8 cellular contexts compared by ENCODE assay signal in the genomic region with DNA sequence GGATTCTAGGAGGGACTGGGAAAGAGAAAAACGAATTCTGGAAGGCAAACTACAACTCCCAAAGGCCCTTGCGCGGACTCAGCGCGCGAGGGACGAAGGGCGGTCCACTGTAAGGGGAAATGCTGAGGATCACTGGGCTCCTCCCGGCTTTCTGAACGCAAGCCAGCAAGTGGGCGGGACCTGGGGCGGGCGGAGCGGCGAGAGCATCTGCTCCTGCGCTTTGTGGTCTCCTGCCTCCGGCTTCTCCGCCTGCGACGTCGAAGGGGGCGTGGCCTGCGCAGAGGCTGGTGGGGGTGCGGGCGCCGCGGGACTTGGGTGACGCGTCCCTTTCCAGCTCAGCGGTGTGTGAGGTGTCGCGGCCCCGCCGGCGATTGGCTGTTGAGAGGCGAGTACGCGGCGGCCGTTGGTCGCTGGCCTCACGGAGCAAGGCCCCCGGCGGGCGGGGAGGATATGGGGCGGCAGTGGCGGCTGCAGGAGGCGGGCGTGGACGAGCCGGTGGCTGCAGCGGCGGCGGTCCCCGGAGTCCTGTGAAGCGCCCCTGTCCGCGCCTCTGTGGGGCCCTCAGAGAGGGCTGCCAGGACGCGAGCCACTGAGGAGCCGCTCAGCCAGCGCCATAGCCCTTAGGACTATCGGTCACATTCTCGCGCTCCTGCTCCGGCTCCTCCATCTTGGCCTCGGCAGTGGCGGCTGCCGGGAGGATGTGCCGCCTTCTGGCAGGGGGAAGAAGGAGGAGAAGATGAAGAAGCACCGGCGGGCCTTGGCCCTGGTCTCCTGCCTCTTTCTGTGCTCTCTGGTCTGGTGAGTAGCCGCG. TPM values are rescaled to one million over a fixed set of nuclear protein-coding genes. Genes with fewer than 3 reads are reported as not detected.
DNase-seq lines count a peak whose midpoint lies in the region; ATAC-seq lines count a peak whose summit lies in the region.

A gene with protein sequence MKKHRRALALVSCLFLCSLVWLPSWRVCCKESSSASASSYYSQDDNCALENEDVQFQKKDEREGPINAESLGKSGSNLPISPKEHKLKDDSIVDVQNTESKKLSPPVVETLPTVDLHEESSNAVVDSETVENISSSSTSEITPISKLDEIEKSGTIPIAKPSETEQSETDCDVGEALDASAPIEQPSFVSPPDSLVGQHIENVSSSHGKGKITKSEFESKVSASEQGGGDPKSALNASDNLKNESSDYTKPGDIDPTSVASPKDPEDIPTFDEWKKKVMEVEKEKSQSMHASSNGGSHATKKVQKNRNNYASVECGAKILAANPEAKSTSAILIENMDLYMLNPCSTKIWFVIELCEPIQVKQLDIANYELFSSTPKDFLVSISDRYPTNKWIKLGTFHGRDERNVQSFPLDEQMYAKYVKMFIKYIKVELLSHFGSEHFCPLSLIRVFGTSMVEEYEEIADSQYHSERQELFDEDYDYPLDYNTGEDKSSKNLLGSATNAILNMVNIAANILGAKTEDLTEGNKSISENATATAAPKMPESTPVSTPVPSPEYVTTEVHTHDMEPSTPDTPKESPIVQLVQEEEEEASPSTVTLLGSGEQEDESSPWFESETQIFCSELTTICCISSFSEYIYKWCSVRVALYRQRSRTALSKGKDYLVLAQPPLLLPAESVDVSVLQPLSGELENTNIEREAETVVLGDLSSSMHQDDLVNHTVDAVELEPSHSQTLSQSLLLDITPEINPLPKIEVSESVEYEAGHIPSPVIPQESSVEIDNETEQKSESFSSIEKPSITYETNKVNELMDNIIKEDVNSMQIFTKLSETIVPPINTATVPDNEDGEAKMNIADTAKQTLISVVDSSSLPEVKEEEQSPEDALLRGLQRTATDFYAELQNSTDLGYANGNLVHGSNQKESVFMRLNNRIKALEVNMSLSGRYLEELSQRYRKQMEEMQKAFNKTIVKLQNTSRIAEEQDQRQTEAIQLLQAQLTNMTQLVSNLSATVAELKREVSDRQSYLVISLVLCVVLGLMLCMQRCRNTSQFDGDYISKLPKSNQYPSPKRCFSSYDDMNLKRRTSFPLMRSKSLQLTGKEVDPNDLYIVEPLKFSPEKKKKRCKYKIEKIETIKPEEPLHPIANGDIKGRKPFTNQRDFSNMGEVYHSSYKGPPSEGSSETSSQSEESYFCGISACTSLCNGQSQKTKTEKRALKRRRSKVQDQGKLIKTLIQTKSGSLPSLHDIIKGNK (N-terminal part only) (plus strand): TSS at position 451 of the 811 bp plus-strand sequence. CDS start 286 bp downstream, at position 737.

- no peaks in the 10 kb centered on the region for H3K27me3 ChIP-seq in mesenchymal stem cell (ENCODE audit: control insufficient read depth in 1 of 2, insufficient read depth in 1 of 2, low read length in 2 of 2)

- under 1% methylated on average over 53 of the region's 74 CpGs for WGBS in mesenchymal stem cell

- peak within 1 kb of the TSS; percentile 99 for H2BK15ac ChIP-seq in mesenchymal stem cell (ENCODE audit: low read depth, poor library complexity, severe bottlenecking)

- H2BK5ac ChIP-seq in mesenchymal stem cell (ENCODE audit: low read depth, low read length, poor library complexity, severe bottlenecking) = peak within 1 kb of the TSS; percentile 68

- peak within 1 kb of the TSS; percentile 97 for H3K9ac ChIP-seq in mesenchymal stem cell (ENCODE audit: low read length)

- peak within 1 kb of the TSS in 1 of 2 experiments; percentile 48 for H3K23ac ChIP-seq in mesenchymal stem cell (ENCODE audit: low read length in 2 of 2)

- peak within 1 kb of the TSS; percentile 15 to 34 for H3K4ac ChIP-seq in mesenchymal stem cell (ENCODE audit: low read depth in 1 of 2, low read length in 2 of 2)

- peak within 1 kb of the TSS; percentile 82 for H4K8ac ChIP-seq in mesenchymal stem cell (ENCODE audit: low read length)

- H3K4me3 ChIP-seq in mesenchymal stem cell (ENCODE audit: insufficient read depth in 1 of 2, low read depth in 1 of 2, low read length in 2 of 2) = peak within 1 kb of the TSS; percentile 72 to 98

- H2AK5ac ChIP-seq in mesenchymal stem cell (ENCODE audit: low read length, severe bottlenecking) = no peak within 1 kb of the TSS

- H3K79me1 ChIP-seq in mesenchymal stem cell (replicated peaks; ENCODE audit: low read length, poor library complexity, severe bottlenecking) = no peaks in the 10 kb centered on the region

- no peaks in the 10 kb centered on the region for H3K9me3 Mint-ChIP-seq in effector memory CD8-positive, alpha-beta T cell

- H2BK120ac ChIP-seq in mesenchymal stem cell (ENCODE audit: low read depth, low read length) = peak within 1 kb of the TSS; percentile 62

- DNase-seq in COLO829 (ENCODE audit: low spot score) = peak; percentile 100
- DNase-seq in HUDEP-2 (lab: John Stamatoyannopoulos, UW; ENCODE audit: unreplicated experiment in 76 of 76) = peak in 75 of 76 experiments; percentile 90 to 100 (median 99)
- peak; percentile 98 for DNase-seq in NOMO-1 treated with dmso at 0.1 percent for 144 hours (lab: John Stamatoyannopoulos, UW; ENCODE audit: unreplicated experiment)
- peak; percentile 94 to 100 (median 97) for DNase-seq in activated CD8-positive, alpha-beta memory T cell treated with anti-CD3 and anti-CD28 coated beads for 48 hours (ENCODE audit: low read depth in 2 of 3, low spot score in 2 of 3)
- peak; percentile 99 for DNase-seq in effector memory CD8-positive, alpha-beta T cell
- DNase-seq in mesenchymal stem cell = peak; percentile 99
- peak; percentile 100 for DNase-seq in stimulated activated CD8-positive, alpha-beta memory T cell treated with anti-CD3 and anti-CD28 coated beads, Interleukin-12 subunit alpha, Interleukin-12 subunit beta, amount 100 ng/mL, for 4 hours (ENCODE audit: low read depth)

- ATAC-seq in GM21367 (IDR thresholded peaks at IDR 0.05; ENCODE audit: unreplicated experiment) = peak; percentile 81
- peak; percentile 75 for ATAC-seq in effector memory CD8-positive, alpha-beta T cell (replicated peaks)

- H3K27ac ChIP-seq in mesenchymal stem cell (ENCODE audit: low read length, poor library complexity, severe bottlenecking) = peak within 1 kb of the TSS; percentile 96

- peaks cover 35 to 49% of the 10 kb centered on the region in 2 donors for H3K4me1 Mint-ChIP-seq in effector memory CD8-positive, alpha-beta T cell (ENCODE audit: low read depth in 2 of 2)

- H4K91ac ChIP-seq in mesenchymal stem cell (ENCODE audit: low read length) = peak within 1 kb of the TSS; percentile 67

- peak within 1 kb of the TSS; percentile 79 for H3K4me2 ChIP-seq in mesenchymal stem cell (ENCODE audit: low read length, poor library complexity, severe bottlenecking)

- H3K27ac Mint-ChIP-seq in effector memory CD8-positive, alpha-beta T cell = peak within 1 kb of the TSS; percentile 99 to 100

- H3K36me3 Mint-ChIP-seq in effector memory CD8-positive, alpha-beta T cell (ENCODE audit: insufficient read depth) = peaks cover 22% of the 10 kb centered on the region

- H2AFZ ChIP-seq in mesenchymal stem cell (ENCODE audit: low read depth, low read length) = peak within 1 kb of the TSS; percentile 76

- H3K14ac ChIP-seq in mesenchymal stem cell (ENCODE audit: low read length in 2 of 2) = peak within 1 kb of the TSS in 1 of 2 experiments; percentile 85

- H3K9me3 ChIP-seq in mesenchymal stem cell (ENCODE audit: control insufficient read depth, low read length) = no peaks in the 10 kb centered on the region

- peak within 1 kb of the TSS; percentile 90 to 96 for H3K4me3 Mint-ChIP-seq in effector memory CD8-positive, alpha-beta T cell

- H3K27me3 Mint-ChIP-seq in effector memory CD8-positive, alpha-beta T cell = peaks cover 0 to 13% of the 10 kb centered on the region in 2 donors

- no peaks in the 10 kb centered on the region for H3K4me1 ChIP-seq in mesenchymal stem cell (ENCODE audit: control insufficient read depth, insufficient read depth, low read depth, low read length)

- no peaks in the 10 kb centered on the region for H3K36me3 ChIP-seq in mesenchymal stem cell (ENCODE audit: control insufficient read depth in 1 of 2, insufficient read depth in 2 of 2, low read depth in 1 of 2, low read length in 2 of 2)

- H3K18ac ChIP-seq in mesenchymal stem cell (ENCODE audit: low read depth in 1 of 2, low read length in 2 of 2) = peak within 1 kb of the TSS; percentile 82 to 92

- H2BK12ac ChIP-seq in mesenchymal stem cell (ENCODE audit: low read length in 2 of 2) = peak within 1 kb of the TSS; percentile 9 to 39

RNA-seq across cellular contexts. Expression of the gene that starts here (rescaled TPM):
- polyA plus RNA-seq in mesenchymal stem cell (2013, experiment 1 of 2) = 24.0 TPM
- polyA plus RNA-seq in mesenchymal stem cell (2013, experiment 2 of 2) = 23.6 TPM

Comparison
In these comparisons a context has a peak if more than half of its experiments do, and no peak if none do; other contexts are left out.
1. Peak in every context shown above with its lines: DNase-seq, ATAC-seq, H3K4me3 ChIP-seq and H3K27ac ChIP-seq.